8 cellular contexts compared by ENCODE assay signal in the genomic region with DNA sequence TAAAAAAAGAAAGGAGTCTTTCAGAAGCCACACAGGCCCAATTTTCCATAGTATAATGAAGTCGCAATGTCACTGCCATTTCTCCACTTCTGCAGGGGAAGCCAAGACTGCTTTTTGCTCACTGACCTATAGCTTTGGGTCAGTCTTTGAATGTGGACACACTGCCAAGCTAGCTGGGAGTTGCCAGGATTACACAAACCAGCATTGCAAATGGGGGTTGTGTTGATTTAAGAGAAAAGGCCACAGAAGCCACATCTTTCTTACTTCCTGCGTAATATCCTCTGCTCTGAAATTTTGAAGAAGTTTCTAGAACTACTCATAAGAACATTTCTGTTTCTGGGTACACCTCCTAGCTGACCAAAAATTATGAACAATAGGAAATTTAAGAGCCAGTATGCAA. TPM values are rescaled to one million over a fixed set of nuclear protein-coding genes. Genes with fewer than 3 reads are reported as not detected.
DNase-seq lines count a peak whose midpoint lies in the region; ATAC-seq and TF ChIP-seq lines count a peak whose summit lies in the region.
"Had no signal": no experiment of that assay in that cellular context is flagged by ENCODE, and none has a peak within 500 bp of the region (broad histone marks: within the 10 kb centered on the region; RNA-seq: fewer than 3 reads in every experiment).

No MANE protein-coding gene starts in this region.

- H3K4me3 Mint-ChIP-seq in GM23338, result no peak overlapping the region
- H3K4me3 Mint-ChIP-seq in stimulated activated effector memory CD8-positive, alpha-beta T cell treated with anti-CD3 and anti-CD28 coated beads, Interleukin-12 subunit alpha, Interleukin-12 subunit beta, amount 100 ng/mL, for 72 hours, result peak overlapping the region; percentile 7

- H3K9me3 Mint-ChIP-seq in GM23338, result peaks cover 17% of the 10 kb centered on the region
- peaks cover 7% of the 10 kb centered on the region for H3K9me3 Mint-ChIP-seq in stimulated activated effector memory CD8-positive, alpha-beta T cell treated with anti-CD3 and anti-CD28 coated beads, Interleukin-12 subunit alpha, Interleukin-12 subunit beta, amount 100 ng/mL, for 72 hours

- H3K27me3 Mint-ChIP-seq in GM23338 (ENCODE audit: insufficient read depth, low read depth, poor library complexity), result peaks cover 1% of the 10 kb centered on the region

- DNase-seq in GM23338 (ENCODE audit: low spot score) (no peak), Peyer's patch (peak in 1 of 3 donors; percentile 52), fibroblast of the conjunctiva (ENCODE audit: low read depth) (peak; percentile 57), osteoblast (ENCODE audit: insufficient read length, low spot score, missing footprints) (no peak)
- DNase-seq in stimulated activated effector memory CD8-positive, alpha-beta T cell treated with anti-CD3 and anti-CD28 coated beads, Interleukin-12 subunit alpha, Interleukin-12 subunit beta, amount 100 ng/mL, for 72 hours (ENCODE audit: low spot score in 2 of 2), result no peak
- DNase-seq: NCI-H1436 treated with DMSO at 0.1 percent for 48 hours had no signal

- H3K79me2 ChIP-seq in GM23338 (replicated peaks; ENCODE audit: insufficient read depth) (no peaks in the 10 kb centered on the region), osteoblast (ENCODE audit: insufficient read depth, low read length) (no peaks in the 10 kb centered on the region)

- H3K4me1 ChIP-seq in GM23338 (ENCODE audit: insufficient read depth), result no peaks in the 10 kb centered on the region
- no peaks in the 10 kb centered on the region for H3K4me1 ChIP-seq in Peyer's patch
- H3K4me1 ChIP-seq in osteoblast (ENCODE audit: insufficient read depth, low read length), result no peaks in the 10 kb centered on the region

- H4K20me1 ChIP-seq in GM23338 (replicated peaks; ENCODE audit: insufficient read depth), result no peaks in the 10 kb centered on the region
- no peaks in the 10 kb centered on the region for H4K20me1 ChIP-seq in osteoblast (ENCODE audit: insufficient read depth, low read length)

- H2AFZ ChIP-seq in GM23338 (0 out of 2 replicates have a peak overlapping the region, but pooled peaks have one; percentile 60), osteoblast (ENCODE audit: low read length) (no peak overlapping the region)

- H3K27ac ChIP-seq in GM23338 (ENCODE audit: low read depth), result no peak overlapping the region
- peak overlapping the region in 3 of 4 donors; percentile 1 to 18 (median 16) for H3K27ac ChIP-seq in Peyer's patch
- H3K27ac ChIP-seq in osteoblast (ENCODE audit: low read depth, low read length), result no peak overlapping the region

- H3K4me3 ChIP-seq in GM23338 (no peak overlapping the region), Peyer's patch (no peak overlapping the region), osteoblast (ENCODE audit: insufficient read depth, low read length) (no peak overlapping the region)

- no peaks in the 10 kb centered on the region for H3K27me3 ChIP-seq in GM23338 (ENCODE audit: insufficient read depth)
- H3K27me3 ChIP-seq in Peyer's patch, result no peaks in the 10 kb centered on the region
- no peaks in the 10 kb centered on the region for H3K27me3 ChIP-seq in osteoblast (ENCODE audit: insufficient read depth, low read length)

- no peak for ATAC-seq in GM23338
- peak; percentile 84 for ATAC-seq in stimulated activated effector memory CD8-positive, alpha-beta T cell treated with anti-CD3 and anti-CD28 coated beads, Interleukin-12 subunit alpha, Interleukin-12 subunit beta, amount 100 ng/mL, for 72 hours
- no peak for ATAC-seq in HG02884 (IDR thresholded peaks at IDR 0.05; ENCODE audit: unreplicated experiment)
- ATAC-seq in GM18868 (IDR thresholded peaks at IDR 0.05; ENCODE audit: unreplicated experiment), result no peak

- H3F3A ChIP-seq in GM23338 (replicated peaks; ENCODE audit: low read depth), result no peaks in the 10 kb centered on the region

- no peak overlapping the region for H3K27ac Mint-ChIP-seq in GM23338
- H3K27ac Mint-ChIP-seq in stimulated activated effector memory CD8-positive, alpha-beta T cell treated with anti-CD3 and anti-CD28 coated beads, Interleukin-12 subunit alpha, Interleukin-12 subunit beta, amount 100 ng/mL, for 72 hours, result peak overlapping the region; percentile 26

- H3K4me2 ChIP-seq in GM23338, result no peak overlapping the region
- H3K4me2 ChIP-seq in osteoblast (ENCODE audit: insufficient read depth, low read length), result no peak overlapping the region

- TF ChIP-seq CTCF in GM23338 (conservative IDR thresholded peaks at IDR 0.05; ENCODE audit: low read depth in 2 of 2) (no peak), Peyer's patch (IDR thresholded peaks at IDR 0.05) (no peak), osteoblast (IDR thresholded peaks at IDR 0.05; ENCODE audit: extremely low read depth, low read depth, low read length) (no peak)

- H3K36me3 ChIP-seq in GM23338 (ENCODE audit: insufficient read depth) (peaks cover 4% of the 10 kb centered on the region; the same call in 1 of the 2 replicates), Peyer's patch (no peaks in the 10 kb centered on the region), osteoblast (ENCODE audit: insufficient read depth, low read length) (no peaks in the 10 kb centered on the region)

- TF ChIP-seq POLR2A in Peyer's patch (IDR thresholded peaks at IDR 0.05), result no peak

- H3K36me3 Mint-ChIP-seq in GM23338 (ENCODE audit: low read depth), result peaks cover 21% of the 10 kb centered on the region
- no peaks in the 10 kb centered on the region for H3K36me3 Mint-ChIP-seq in stimulated activated effector memory CD8-positive, alpha-beta T cell treated with anti-CD3 and anti-CD28 coated beads, Interleukin-12 subunit alpha, Interleukin-12 subunit beta, amount 100 ng/mL, for 72 hours

- 0 out of 2 replicates have a peak, but pooled peaks cover 5% of the 10 kb centered on the region for H3K9me2 ChIP-seq in GM23338 (ENCODE audit: insufficient read depth)

- H3K4me1 Mint-ChIP-seq in GM23338, result peaks cover 3% of the 10 kb centered on the region; the same call in 1 of the 3 replicates
- H3K4me1 Mint-ChIP-seq in stimulated activated effector memory CD8-positive, alpha-beta T cell treated with anti-CD3 and anti-CD28 coated beads, Interleukin-12 subunit alpha, Interleukin-12 subunit beta, amount 100 ng/mL, for 72 hours, result peaks cover 15% of the 10 kb centered on the region

- H3K9me3 ChIP-seq in Peyer's patch (peaks cover 0 to 2% (median 0%) of the 10 kb centered on the region in 4 donors), osteoblast (ENCODE audit: low read depth, low read length) (no peaks in the 10 kb centered on the region)

TF ChIP-seq in GM23338, 12 proteins besides CTCF, POLR2A, EP300 and RAD21 (continues in another document):
- no peak for TF ChIP-seq CREB1 (CRISPR knock-in tag; IDR thresholded peaks at IDR 0.05; ENCODE audit: low read depth)
- no peak for TF ChIP-seq STAT1 (IDR thresholded peaks at IDR 0.05; ENCODE audit: unreplicated experiment)
- TF ChIP-seq EZH2phosphoT487 (IDR thresholded peaks at IDR 0.05; ENCODE audit: unreplicated experiment), result no peak

RNA-seq across cellular contexts. Expression of a gene that starts 45.8 kb away (rescaled TPM):
- 2.0 and 3.2 TPM in 2 replicates for total RNA-seq in GM23338 (2014; rRNA removed; shearing (Covaris generic))
- polyA plus RNA-seq in GM23338 (2016; fragmentation: Nextera tagmentation; extraction: Ambion mirVana), result 5.4 and 7.9 TPM in 2 replicates
- total RNA-seq in Peyer's patch (10 to 100 TPM in 1 of 4 donors, 1 to 10 TPM in 2, under 1 TPM in 1; 0.57 to 56.1 (median 2.2) TPM), osteoblast (under 0.01 TPM in 1 of 2 replicates, not detected in the other)

Comparison
In these comparisons a context has a peak if more than half of its experiments do, and no peak if none do; other contexts are left out.
1. H3K27ac ChIP-seq: peak in Peyer's patch (3 of 4); none in GM23338 (single experiment) and osteoblast (single experiment).